In the genomic region with DNA sequence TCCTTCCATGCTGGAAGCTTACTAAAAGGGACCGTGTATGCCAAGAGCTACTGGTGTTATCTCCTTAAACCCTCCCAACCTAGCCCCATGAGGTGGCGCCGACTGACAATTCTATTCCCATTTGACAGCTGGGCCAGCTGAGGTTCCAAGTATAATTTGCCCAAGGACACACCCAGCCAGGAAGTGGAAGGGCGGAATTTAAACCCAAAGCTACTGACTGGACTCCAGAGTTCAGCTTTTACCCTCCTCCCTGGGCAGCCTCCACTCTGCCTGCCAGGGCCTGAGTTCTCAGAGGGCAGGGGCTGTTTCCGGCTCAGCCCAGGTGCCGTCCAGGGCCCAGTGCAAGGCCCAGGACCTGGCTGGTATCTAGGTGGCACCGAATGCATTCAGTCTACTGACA, we compare ENCODE assay signal across 1 cellular context.
TF ChIP-seq lines count a peak whose summit lies in the region.

No MANE protein-coding gene starts in this region.

TF ChIP-seq in HepG2, 621 proteins besides CTCF, POLR2A, EP300 and RAD21 (continued from another document and continues in another):
- TF ChIP-seq ZBTB1 (CRISPR knock-in tag; IDR thresholded peaks at IDR 0.05; ENCODE audit: borderline replicate concordance) (no peak), RBFOX2 (IDR thresholded peaks at IDR 0.05; ENCODE audit: low read depth, low read length) (no peak), ZNF350 (CRISPR knock-in tag; IDR thresholded peaks at IDR 0.05; ENCODE audit: borderline replicate concordance, low read depth) (0 out of 2 replicates have a peak, but pooled peaks have one; percentile 17), HOXA9 (CRISPR knock-in tag; IDR thresholded peaks at IDR 0.05; ENCODE audit: borderline replicate concordance) (no peak), ZNF329 (CRISPR knock-in tag; IDR thresholded peaks at IDR 0.05; ENCODE audit: low read depth) (no peak), ZSCAN29 (CRISPR knock-in tag; conservative IDR thresholded peaks at IDR 0.05) (no peak), SRSF4 (IDR thresholded peaks at IDR 0.05; ENCODE audit: low read depth, low read length, poor library complexity, severe bottlenecking) (no peak), NFKBIZ (CRISPR knock-in tag; IDR thresholded peaks at IDR 0.05) (no peak), HDAC2 (CRISPR knock-in tag; IDR thresholded peaks at IDR 0.05) (peak; percentile 21; the same call in 1 of the 2 replicates), ZNF367 (CRISPR knock-in tag; IDR thresholded peaks at IDR 0.05; ENCODE audit: borderline replicate concordance) (no peak), RFXANK (CRISPR knock-in tag; IDR thresholded peaks at IDR 0.05) (no peak), ZFP62 (CRISPR knock-in tag; IDR thresholded peaks at IDR 0.05) (no peak), IKZF4 (CRISPR knock-in tag; IDR thresholded peaks at IDR 0.05; ENCODE audit: borderline replicate concordance, low read depth, not compliant biosample characterization) (no peak), KDM5A (IDR thresholded peaks at IDR 0.05; ENCODE audit: borderline replicate concordance, low read length) (no peak), HNRNPK (IDR thresholded peaks at IDR 0.05; ENCODE audit: low read depth, low read length, poor library complexity, severe bottlenecking) (no peak), ZNF331 (CRISPR knock-in tag; IDR thresholded peaks at IDR 0.05) (no peak), ZMYM3 (CRISPR knock-in tag; IDR thresholded peaks at IDR 0.05) (peak; percentile 92), MAFF (IDR thresholded peaks at IDR 0.05; ENCODE audit: low read depth, low read length) (no peak), FOXK1 (CRISPR knock-in tag; IDR thresholded peaks at IDR 0.05; ENCODE audit: borderline replicate concordance, low read depth) (no peak), RBM39 (IDR thresholded peaks at IDR 0.05; ENCODE audit: low read depth, low read length, poor library complexity, severe bottlenecking) (no peak), ZNF160 (CRISPR knock-in tag; IDR thresholded peaks at IDR 0.05) (no peak), SYNCRIP (IDR thresholded peaks at IDR 0.05; ENCODE audit: insufficient read depth, low read depth, low read length) (no peak), ZNF543 (CRISPR knock-in tag; IDR thresholded peaks at IDR 0.05) (no peak), IRX3 (CRISPR knock-in tag; IDR thresholded peaks at IDR 0.05; ENCODE audit: borderline replicate concordance, low read depth) (no peak), ERF (CRISPR knock-in tag; IDR thresholded peaks at IDR 0.05) (no peak), ZNF614 (CRISPR knock-in tag; IDR thresholded peaks at IDR 0.05; ENCODE audit: borderline replicate concordance) (no peak), ZNF33B (CRISPR knock-in tag; IDR thresholded peaks at IDR 0.05) (no peak), ZNF619 (CRISPR knock-in tag; IDR thresholded peaks at IDR 0.05) (no peak), STAG1 (CRISPR knock-in tag; IDR thresholded peaks at IDR 0.05) (peak; percentile 60), TCF7 (IDR thresholded peaks at IDR 0.05; ENCODE audit: low read depth) (no peak), ZNF891 (CRISPR knock-in tag; IDR thresholded peaks at IDR 0.05) (no peak), ZBTB21 (CRISPR knock-in tag; IDR thresholded peaks at IDR 0.05) (no peak)
- TF ChIP-seq, protein P1, sequence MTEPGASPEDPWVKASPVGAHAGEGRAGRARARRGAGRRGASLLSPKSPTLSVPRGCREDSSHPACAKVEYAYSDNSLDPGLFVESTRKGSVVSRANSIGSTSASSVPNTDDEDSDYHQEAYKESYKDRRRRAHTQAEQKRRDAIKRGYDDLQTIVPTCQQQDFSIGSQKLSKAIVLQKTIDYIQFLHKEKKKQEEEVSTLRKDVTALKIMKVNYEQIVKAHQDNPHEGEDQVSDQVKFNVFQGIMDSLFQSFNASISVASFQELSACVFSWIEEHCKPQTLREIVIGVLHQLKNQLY (CRISPR knock-in tag; IDR thresholded peaks at IDR 0.05), result no peak
- TF ChIP-seq, protein P2, sequence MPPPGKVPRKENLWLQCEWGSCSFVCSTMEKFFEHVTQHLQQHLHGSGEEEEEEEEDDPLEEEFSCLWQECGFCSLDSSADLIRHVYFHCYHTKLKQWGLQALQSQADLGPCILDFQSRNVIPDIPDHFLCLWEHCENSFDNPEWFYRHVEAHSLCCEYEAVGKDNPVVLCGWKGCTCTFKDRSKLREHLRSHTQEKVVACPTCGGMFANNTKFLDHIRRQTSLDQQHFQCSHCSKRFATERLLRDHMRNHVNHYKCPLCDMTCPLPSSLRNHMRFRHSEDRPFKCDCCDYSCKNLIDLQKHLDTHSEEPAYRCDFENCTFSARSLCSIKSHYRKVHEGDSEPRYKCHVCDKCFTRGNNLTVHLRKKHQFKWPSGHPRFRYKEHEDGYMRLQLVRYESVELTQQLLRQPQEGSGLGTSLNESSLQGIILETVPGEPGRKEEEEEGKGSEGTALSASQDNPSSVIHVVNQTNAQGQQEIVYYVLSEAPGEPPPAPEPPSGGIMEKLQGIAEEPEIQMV (CRISPR knock-in tag; IDR thresholded peaks at IDR 0.05; ENCODE audit: low read depth), result no peak
- TF ChIP-seq, protein P3, sequence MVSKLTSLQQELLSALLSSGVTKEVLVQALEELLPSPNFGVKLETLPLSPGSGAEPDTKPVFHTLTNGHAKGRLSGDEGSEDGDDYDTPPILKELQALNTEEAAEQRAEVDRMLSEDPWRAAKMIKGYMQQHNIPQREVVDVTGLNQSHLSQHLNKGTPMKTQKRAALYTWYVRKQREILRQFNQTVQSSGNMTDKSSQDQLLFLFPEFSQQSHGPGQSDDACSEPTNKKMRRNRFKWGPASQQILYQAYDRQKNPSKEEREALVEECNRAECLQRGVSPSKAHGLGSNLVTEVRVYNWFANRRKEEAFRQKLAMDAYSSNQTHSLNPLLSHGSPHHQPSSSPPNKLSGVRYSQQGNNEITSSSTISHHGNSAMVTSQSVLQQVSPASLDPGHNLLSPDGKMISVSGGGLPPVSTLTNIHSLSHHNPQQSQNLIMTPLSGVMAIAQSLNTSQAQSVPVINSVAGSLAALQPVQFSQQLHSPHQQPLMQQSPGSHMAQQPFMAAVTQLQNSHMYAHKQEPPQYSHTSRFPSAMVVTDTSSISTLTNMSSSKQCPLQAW (CRISPR knock-in tag; IDR thresholded peaks at IDR 0.05), result no peak
- TF ChIP-seq, protein P4, sequence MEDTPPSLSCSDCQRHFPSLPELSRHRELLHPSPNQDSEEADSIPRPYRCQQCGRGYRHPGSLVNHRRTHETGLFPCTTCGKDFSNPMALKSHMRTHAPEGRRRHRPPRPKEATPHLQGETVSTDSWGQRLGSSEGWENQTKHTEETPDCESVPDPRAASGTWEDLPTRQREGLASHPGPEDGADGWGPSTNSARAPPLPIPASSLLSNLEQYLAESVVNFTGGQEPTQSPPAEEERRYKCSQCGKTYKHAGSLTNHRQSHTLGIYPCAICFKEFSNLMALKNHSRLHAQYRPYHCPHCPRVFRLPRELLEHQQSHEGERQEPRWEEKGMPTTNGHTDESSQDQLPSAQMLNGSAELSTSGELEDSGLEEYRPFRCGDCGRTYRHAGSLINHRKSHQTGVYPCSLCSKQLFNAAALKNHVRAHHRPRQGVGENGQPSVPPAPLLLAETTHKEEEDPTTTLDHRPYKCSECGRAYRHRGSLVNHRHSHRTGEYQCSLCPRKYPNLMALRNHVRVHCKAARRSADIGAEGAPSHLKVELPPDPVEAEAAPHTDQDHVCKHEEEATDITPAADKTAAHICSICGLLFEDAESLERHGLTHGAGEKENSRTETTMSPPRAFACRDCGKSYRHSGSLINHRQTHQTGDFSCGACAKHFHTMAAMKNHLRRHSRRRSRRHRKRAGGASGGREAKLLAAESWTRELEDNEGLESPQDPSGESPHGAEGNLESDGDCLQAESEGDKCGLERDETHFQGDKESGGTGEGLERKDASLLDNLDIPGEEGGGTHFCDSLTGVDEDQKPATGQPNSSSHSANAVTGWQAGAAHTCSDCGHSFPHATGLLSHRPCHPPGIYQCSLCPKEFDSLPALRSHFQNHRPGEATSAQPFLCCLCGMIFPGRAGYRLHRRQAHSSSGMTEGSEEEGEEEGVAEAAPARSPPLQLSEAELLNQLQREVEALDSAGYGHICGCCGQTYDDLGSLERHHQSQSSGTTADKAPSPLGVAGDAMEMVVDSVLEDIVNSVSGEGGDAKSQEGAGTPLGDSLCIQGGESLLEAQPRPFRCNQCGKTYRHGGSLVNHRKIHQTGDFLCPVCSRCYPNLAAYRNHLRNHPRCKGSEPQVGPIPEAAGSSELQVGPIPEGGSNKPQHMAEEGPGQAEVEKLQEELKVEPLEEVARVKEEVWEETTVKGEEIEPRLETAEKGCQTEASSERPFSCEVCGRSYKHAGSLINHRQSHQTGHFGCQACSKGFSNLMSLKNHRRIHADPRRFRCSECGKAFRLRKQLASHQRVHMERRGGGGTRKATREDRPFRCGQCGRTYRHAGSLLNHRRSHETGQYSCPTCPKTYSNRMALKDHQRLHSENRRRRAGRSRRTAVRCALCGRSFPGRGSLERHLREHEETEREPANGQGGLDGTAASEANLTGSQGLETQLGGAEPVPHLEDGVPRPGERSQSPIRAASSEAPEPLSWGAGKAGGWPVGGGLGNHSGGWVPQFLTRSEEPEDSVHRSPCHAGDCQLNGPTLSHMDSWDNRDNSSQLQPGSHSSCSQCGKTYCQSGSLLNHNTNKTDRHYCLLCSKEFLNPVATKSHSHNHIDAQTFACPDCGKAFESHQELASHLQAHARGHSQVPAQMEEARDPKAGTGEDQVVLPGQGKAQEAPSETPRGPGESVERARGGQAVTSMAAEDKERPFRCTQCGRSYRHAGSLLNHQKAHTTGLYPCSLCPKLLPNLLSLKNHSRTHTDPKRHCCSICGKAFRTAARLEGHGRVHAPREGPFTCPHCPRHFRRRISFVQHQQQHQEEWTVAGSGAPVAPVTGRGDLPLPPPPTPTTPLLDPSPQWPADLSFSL (CRISPR knock-in tag; IDR thresholded peaks at IDR 0.05), result 0 out of 2 replicates have a peak, but pooled peaks have one; percentile 4
- TF ChIP-seq, protein P5, sequence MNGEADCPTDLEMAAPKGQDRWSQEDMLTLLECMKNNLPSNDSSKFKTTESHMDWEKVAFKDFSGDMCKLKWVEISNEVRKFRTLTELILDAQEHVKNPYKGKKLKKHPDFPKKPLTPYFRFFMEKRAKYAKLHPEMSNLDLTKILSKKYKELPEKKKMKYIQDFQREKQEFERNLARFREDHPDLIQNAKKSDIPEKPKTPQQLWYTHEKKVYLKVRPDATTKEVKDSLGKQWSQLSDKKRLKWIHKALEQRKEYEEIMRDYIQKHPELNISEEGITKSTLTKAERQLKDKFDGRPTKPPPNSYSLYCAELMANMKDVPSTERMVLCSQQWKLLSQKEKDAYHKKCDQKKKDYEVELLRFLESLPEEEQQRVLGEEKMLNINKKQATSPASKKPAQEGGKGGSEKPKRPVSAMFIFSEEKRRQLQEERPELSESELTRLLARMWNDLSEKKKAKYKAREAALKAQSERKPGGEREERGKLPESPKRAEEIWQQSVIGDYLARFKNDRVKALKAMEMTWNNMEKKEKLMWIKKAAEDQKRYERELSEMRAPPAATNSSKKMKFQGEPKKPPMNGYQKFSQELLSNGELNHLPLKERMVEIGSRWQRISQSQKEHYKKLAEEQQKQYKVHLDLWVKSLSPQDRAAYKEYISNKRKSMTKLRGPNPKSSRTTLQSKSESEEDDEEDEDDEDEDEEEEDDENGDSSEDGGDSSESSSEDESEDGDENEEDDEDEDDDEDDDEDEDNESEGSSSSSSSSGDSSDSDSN (CRISPR knock-in tag; IDR thresholded peaks at IDR 0.05), result no peak
- TF ChIP-seq, protein P6, sequence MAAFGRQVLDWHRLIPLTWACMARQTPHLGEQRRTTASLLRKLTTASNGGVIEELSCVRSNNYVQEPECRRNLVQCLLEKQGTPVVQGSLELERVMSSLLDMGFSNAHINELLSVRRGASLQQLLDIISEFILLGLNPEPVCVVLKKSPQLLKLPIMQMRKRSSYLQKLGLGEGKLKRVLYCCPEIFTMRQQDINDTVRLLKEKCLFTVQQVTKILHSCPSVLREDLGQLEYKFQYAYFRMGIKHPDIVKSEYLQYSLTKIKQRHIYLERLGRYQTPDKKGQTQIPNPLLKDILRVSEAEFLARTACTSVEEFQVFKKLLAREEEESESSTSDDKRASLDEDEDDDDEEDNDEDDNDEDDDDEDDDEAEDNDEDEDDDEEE (CRISPR knock-in tag; IDR thresholded peaks at IDR 0.05), result no peak
- TF ChIP-seq, protein P7, sequence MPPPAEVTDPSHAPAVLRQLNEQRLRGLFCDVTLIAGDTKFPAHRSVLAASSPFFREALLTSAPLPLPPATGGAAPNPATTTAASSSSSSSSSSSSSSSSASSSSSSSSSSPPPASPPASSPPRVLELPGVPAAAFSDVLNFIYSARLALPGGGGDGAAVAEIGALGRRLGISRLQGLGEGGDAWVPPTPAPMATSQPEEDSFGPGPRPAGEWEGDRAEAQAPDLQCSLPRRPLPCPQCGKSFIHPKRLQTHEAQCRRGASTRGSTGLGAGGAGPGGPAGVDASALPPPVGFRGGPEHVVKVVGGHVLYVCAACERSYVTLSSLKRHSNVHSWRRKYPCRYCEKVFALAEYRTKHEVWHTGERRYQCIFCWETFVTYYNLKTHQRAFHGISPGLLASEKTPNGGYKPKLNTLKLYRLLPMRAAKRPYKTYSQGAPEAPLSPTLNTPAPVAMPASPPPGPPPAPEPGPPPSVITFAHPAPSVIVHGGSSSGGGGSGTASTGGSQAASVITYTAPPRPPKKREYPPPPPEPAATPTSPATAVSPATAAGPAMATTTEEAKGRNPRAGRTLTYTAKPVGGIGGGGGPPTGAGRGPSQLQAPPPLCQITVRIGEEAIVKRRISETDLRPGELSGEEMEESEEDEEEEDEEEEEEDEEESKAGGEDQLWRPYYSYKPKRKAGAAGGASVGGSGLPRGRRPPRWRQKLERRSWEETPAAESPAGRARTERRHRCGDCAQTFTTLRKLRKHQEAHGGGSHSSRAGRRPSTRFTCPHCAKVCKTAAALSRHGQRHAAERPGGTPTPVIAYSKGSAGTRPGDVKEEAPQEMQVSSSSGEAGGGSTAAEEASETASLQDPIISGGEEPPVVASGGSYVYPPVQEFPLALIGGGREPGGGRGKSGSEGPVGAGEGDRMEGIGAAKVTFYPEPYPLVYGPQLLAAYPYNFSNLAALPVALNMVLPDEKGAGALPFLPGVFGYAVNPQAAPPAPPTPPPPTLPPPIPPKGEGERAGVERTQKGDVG (CRISPR knock-in tag; IDR thresholded peaks at IDR 0.05; ENCODE audit: borderline replicate concordance), result no peak
